1 cellular context compared by ENCODE assay signal in the genomic region with DNA sequence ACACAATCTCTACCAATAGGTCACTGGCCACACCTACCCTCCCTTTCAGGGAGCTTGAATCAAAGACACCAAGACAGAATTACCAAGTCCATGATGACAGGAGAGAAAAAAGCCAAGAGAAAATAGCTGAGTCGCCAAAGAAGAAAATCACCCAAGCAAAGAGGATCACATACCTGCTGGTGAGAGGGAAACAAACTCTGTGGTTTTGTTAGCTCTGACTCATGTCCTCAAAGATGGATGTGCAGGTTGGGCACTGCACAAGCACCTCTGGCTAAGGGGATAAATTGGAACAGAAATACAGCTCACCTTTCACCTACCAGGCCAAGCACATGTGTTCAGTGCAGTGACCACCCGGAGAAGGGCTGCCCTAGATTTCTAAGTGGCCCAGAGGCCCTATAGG.
TF ChIP-seq lines count a peak whose summit lies in the region.

No MANE protein-coding gene starts in this region.

TF ChIP-seq in GM23338, 12 proteins besides CTCF, POLR2A, EP300 and RAD21 (continued from another document):
- no peak for TF ChIP-seq ZNF462 (CRISPR knock-in tag; IDR thresholded peaks at IDR 0.05)
- TF ChIP-seq, protein P1, sequence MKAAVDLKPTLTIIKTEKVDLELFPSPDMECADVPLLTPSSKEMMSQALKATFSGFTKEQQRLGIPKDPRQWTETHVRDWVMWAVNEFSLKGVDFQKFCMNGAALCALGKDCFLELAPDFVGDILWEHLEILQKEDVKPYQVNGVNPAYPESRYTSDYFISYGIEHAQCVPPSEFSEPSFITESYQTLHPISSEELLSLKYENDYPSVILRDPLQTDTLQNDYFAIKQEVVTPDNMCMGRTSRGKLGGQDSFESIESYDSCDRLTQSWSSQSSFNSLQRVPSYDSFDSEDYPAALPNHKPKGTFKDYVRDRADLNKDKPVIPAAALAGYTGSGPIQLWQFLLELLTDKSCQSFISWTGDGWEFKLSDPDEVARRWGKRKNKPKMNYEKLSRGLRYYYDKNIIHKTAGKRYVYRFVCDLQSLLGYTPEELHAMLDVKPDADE (IDR thresholded peaks at IDR 0.05): no peak
- no peak for TF ChIP-seq EZH2 (IDR thresholded peaks at IDR 0.05; ENCODE audit: low read depth, unreplicated experiment)
- TF ChIP-seq, protein P2, sequence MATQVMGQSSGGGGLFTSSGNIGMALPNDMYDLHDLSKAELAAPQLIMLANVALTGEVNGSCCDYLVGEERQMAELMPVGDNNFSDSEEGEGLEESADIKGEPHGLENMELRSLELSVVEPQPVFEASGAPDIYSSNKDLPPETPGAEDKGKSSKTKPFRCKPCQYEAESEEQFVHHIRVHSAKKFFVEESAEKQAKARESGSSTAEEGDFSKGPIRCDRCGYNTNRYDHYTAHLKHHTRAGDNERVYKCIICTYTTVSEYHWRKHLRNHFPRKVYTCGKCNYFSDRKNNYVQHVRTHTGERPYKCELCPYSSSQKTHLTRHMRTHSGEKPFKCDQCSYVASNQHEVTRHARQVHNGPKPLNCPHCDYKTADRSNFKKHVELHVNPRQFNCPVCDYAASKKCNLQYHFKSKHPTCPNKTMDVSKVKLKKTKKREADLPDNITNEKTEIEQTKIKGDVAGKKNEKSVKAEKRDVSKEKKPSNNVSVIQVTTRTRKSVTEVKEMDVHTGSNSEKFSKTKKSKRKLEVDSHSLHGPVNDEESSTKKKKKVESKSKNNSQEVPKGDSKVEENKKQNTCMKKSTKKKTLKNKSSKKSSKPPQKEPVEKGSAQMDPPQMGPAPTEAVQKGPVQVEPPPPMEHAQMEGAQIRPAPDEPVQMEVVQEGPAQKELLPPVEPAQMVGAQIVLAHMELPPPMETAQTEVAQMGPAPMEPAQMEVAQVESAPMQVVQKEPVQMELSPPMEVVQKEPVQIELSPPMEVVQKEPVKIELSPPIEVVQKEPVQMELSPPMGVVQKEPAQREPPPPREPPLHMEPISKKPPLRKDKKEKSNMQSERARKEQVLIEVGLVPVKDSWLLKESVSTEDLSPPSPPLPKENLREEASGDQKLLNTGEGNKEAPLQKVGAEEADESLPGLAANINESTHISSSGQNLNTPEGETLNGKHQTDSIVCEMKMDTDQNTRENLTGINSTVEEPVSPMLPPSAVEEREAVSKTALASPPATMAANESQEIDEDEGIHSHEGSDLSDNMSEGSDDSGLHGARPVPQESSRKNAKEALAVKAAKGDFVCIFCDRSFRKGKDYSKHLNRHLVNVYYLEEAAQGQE (IDR thresholded peaks at IDR 0.05; ENCODE audit: unreplicated experiment): no peak
